In genomic region chr16:1342526-1343427, GRCh38 we compare ENCODE assay signal across 8 cellular contexts. TPM values are rescaled to one million over a fixed set of nuclear protein-coding genes. Genes with fewer than 3 reads are reported as not detected.
DNase-seq lines count a peak whose midpoint lies in the region; ATAC-seq and TF ChIP-seq lines count a peak whose summit lies in the region.

No MANE protein-coding gene starts in this region.

- H3K36me3 Mint-ChIP-seq in IgD-negative memory B cell = no peaks in the 10 kb centered on the region

- no peaks in the 10 kb centered on the region for H4K20me1 ChIP-seq in OCI-LY1 (ENCODE audit: insufficient read depth, low read length)

- H3K27ac Mint-ChIP-seq in IgD-negative memory B cell = peak overlapping the region; percentile 15 to 95 (median 68)

- no peaks in the 10 kb centered on the region; the same call in 1 of the 2 replicates for H3F3A ChIP-seq in OCI-LY1 (ENCODE audit: insufficient read depth, low read length)

- peak overlapping the region; percentile 15 to 85 (median 78) for H3K4me3 Mint-ChIP-seq in IgD-negative memory B cell

- DNase-seq in DMS53 treated with DMSO at 0.1 percent for 48 hours (lab: John Stamatoyannopoulos, UW; ENCODE audit: unreplicated experiment) (peak; percentile 91), myocyte (ENCODE audit: low read depth) (peak; percentile 90)
- DNase-seq in activated CD8-positive, alpha-beta memory T cell treated with anti-CD3 and anti-CD28 coated beads, Interleukin-2, amount 50 U/mL, for 48 hours = peak; percentile 94
- peak; percentile 86 to 94 for DNase-seq in stimulated activated CD8-positive, alpha-beta memory T cell treated with anti-CD3 and anti-CD28 coated beads, Interleukin-7, amount 100 ng/mL, for 4 hours (ENCODE audit: low read depth in 2 of 2)

- peaks cover 4% of the 10 kb centered on the region; the same call in 1 of the 2 replicates for H3K27me3 ChIP-seq in OCI-LY1 (ENCODE audit: insufficient read depth, low read length)

- peak; percentile 79 for ATAC-seq in GM21723 (IDR thresholded peaks at IDR 0.05; ENCODE audit: unreplicated experiment)
- ATAC-seq in esophagus mucosa = peak; percentile 94

- no peaks in the 10 kb centered on the region for H3K79me2 ChIP-seq in OCI-LY1 (ENCODE audit: insufficient read depth, low read length)

- H3K4me2 ChIP-seq in OCI-LY1 (ENCODE audit: low read length) = peak overlapping the region; percentile 64

- H2AFZ ChIP-seq in OCI-LY1 (ENCODE audit: low read length) = no peak overlapping the region

- H3K4me1 ChIP-seq in OCI-LY1 (ENCODE audit: insufficient read depth, low read length, severe bottlenecking) = peaks cover 21% of the 10 kb centered on the region

- H3K9ac ChIP-seq in OCI-LY1 (ENCODE audit: low read length) = no peak overlapping the region

- H3K9me2 ChIP-seq in OCI-LY1 (ENCODE audit: low read depth, low read length) = no peaks in the 10 kb centered on the region

- peak overlapping the region; percentile 41 for H3K27ac ChIP-seq in OCI-LY1 (ENCODE audit: low read depth, low read length, poor library complexity, severe bottlenecking)

- H3K4me1 Mint-ChIP-seq in IgD-negative memory B cell = peaks cover 3 to 17% (median 13%) of the 10 kb centered on the region in 3 donors

- no peaks in the 10 kb centered on the region for H3K9me3 Mint-ChIP-seq in IgD-negative memory B cell

- H3K9me3 ChIP-seq in OCI-LY1 (ENCODE audit: low read length) = no peaks in the 10 kb centered on the region

- no peaks in the 10 kb centered on the region for H3K27me3 Mint-ChIP-seq in IgD-negative memory B cell

- TF ChIP-seq CTCF in OCI-LY1 (IDR thresholded peaks at IDR 0.05; ENCODE audit: low read length) = no peak

- peak overlapping the region; percentile 44 for H3K4me3 ChIP-seq in OCI-LY1 (ENCODE audit: low read depth, low read length, poor library complexity, severe bottlenecking)

- H3K36me3 ChIP-seq in OCI-LY1 (ENCODE audit: insufficient read depth, low read length) = peaks cover under 1% of the 10 kb centered on the region; the same call in 1 of the 2 replicates

RNA-seq across cellular contexts. Expression of gene TSR3, which starts 8.9 kb away (rescaled TPM):
- polyA plus RNA-seq in IgD-negative memory B cell = 116 TPM
- total RNA-seq in esophagus mucosa (42.6 TPM), myocyte (112 and 115 TPM in 2 replicates)
- 87.8 TPM for polyA plus RNA-seq in myocyte (2012)

RNA-seq across cellular contexts. Expression of gene GNPTG, which starts 9.0 kb away (rescaled TPM):
- polyA plus RNA-seq in IgD-negative memory B cell = 55.9 TPM
- total RNA-seq in esophagus mucosa = 25.7 TPM
- 57.0 and 63.7 TPM in 2 replicates for total RNA-seq in myocyte
- 77.6 TPM for polyA plus RNA-seq in myocyte (2012)

RNA-seq across cellular contexts. Expression of gene BAIAP3, which starts 9.3 kb away (rescaled TPM):
- 26.0 TPM for polyA plus RNA-seq in IgD-negative memory B cell
- total RNA-seq in esophagus mucosa = 2.0 TPM
- 3.6 and 7.1 TPM in 2 replicates for total RNA-seq in myocyte
- 2.0 TPM for polyA plus RNA-seq in myocyte (2012)

RNA-seq across cellular contexts. Expression of gene UBE2I, which starts 33.3 kb away (rescaled TPM):
- 165 TPM for polyA plus RNA-seq in IgD-negative memory B cell
- total RNA-seq in esophagus mucosa (93.1 TPM), myocyte (48.5 and 57.2 TPM in 2 replicates)
- polyA plus RNA-seq in myocyte (2012) = 87.3 TPM

Comparison
In these comparisons a context has a peak if more than half of its experiments do, and no peak if none do; other contexts are left out.
1. Peak in every context shown above with its lines: DNase-seq, ATAC-seq, H3K4me3 ChIP-seq and H3K27ac ChIP-seq.